26 cellular contexts compared by ENCODE assay signal in the genomic region with DNA sequence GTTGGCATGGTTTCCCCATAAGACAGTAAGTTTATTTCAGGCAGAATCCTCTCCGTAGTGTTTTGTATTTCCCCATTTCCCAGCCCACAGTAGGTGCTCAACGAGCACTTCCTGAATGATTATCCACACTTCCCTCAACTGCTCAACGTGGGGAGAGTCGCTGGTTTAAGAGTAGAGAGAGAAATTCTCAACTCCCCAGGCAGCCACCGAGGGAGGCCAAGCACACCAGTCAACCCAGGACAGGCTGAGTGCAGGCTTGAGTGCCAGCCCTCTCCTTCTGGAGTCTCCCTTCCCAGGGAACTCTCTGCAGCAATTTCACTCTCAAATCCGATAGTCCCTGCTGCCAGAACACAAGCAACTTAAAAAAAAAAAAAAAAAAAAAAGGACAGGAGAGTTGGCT.
"Had no signal": no experiment of that assay in that cellular context is flagged by ENCODE, and none has a peak within 500 bp of the region (broad histone marks: within the 10 kb centered on the region; RNA-seq: fewer than 3 reads in every experiment).

No MANE protein-coding gene starts in this region.

- H3K4me1 Mint-ChIP-seq: immature natural killer cell; naive B cell; natural killer cell; stimulated activated memory B cell treated with anti-CD40 and anti-IgM and Interleukin-4, amounts not matched to agents 10 μg/mL and 1 μg/mL and 100 μg/mL, for 72 hours; stimulated activated naive CD8-positive, alpha-beta T cell treated with anti-CD3 and anti-CD28 coated beads, Interleukin-15, amount 100 ng/mL, for 72 hours had no signal

- H3K4me2 ChIP-seq: neural progenitor cell, smooth muscle cell had no signal

- H3K27ac ChIP-seq: left ventricle myocardium inferior, neural progenitor cell, ovary, right atrium auricular region, right lobe of liver, tibial nerve, vagina had no signal

- H3K4me1 ChIP-seq: tibial nerve, vagina had no signal

- DNase-seq: immature natural killer cell; kidney; left ventricle myocardium inferior; mesendoderm; naive B cell; natural killer cell; nephron progenitor cell; ovary; right lobe of liver; stimulated activated CD4-positive, alpha-beta T cell treated with anti-CD3 and anti-CD28 coated beads, Interleukin-1b, Interleukin-23, amount 100 ng/mL, for 48 hours; stimulated activated CD4-positive, alpha-beta T cell treated with anti-CD3 and anti-CD28 coated beads, Interleukin-2, amount 100 ng/mL, for 48 hours; stimulated activated CD4-positive, alpha-beta T cell treated with anti-CD3 and anti-CD28 coated beads, Interleukin-4, amount 100 ng/mL, for 4 hours; stimulated activated CD8-positive, alpha-beta memory T cell treated with anti-CD3 and anti-CD28 coated beads, Interleukin-4, amount 100 ng/mL, for 48 hours; stimulated activated naive CD4-positive, alpha-beta T cell treated with Interleukin-2 at 50 U/mL for 16 hours; stimulated activated naive CD8-positive, alpha-beta T cell treated with anti-CD3 and anti-CD28 coated beads, Interleukin-15, amount 100 ng/mL, for 72 hours; substantia nigra had no signal

- H3K27ac Mint-ChIP-seq: immature natural killer cell; mesothelial cell of epicardium; naive B cell; natural killer cell; neural progenitor cell; progenitor cell of endocrine pancreas; stimulated activated memory B cell treated with anti-CD40 and anti-IgM and Interleukin-4, amounts not matched to agents 10 μg/mL and 1 μg/mL and 100 μg/mL, for 72 hours; stimulated activated naive CD8-positive, alpha-beta T cell treated with anti-CD3 and anti-CD28 coated beads, Interleukin-15, amount 100 ng/mL, for 72 hours; type B pancreatic cell had no signal

- H2AFZ ChIP-seq: neural progenitor cell had no signal

- ATAC-seq: natural killer cell; right lobe of liver; stimulated activated memory B cell treated with anti-CD40 and anti-IgM and Interleukin-4, amounts not matched to agents 10 μg/mL and 1 μg/mL and 100 μg/mL, for 72 hours; stimulated activated naive CD8-positive, alpha-beta T cell treated with anti-CD3 and anti-CD28 coated beads, Interleukin-15, amount 100 ng/mL, for 72 hours had no signal

- H3K27me3 ChIP-seq: neural progenitor cell, ovary, right atrium auricular region, right lobe of liver, tibial nerve, vagina had no signal

- H3K4me3 ChIP-seq: left ventricle myocardium inferior, lung, neural progenitor cell, ovary, right atrium auricular region, right lobe of liver, smooth muscle cell, tibial nerve, vagina had no signal

- H3K36me3 Mint-ChIP-seq: immature natural killer cell; natural killer cell; neural progenitor cell; stimulated activated memory B cell treated with anti-CD40 and anti-IgM and Interleukin-4, amounts not matched to agents 10 μg/mL and 1 μg/mL and 100 μg/mL, for 72 hours had no signal

- H3K4me3 Mint-ChIP-seq: immature natural killer cell; mesothelial cell of epicardium; naive B cell; natural killer cell; nephron progenitor cell; neural progenitor cell; stimulated activated memory B cell treated with anti-CD40 and anti-IgM and Interleukin-4, amounts not matched to agents 10 μg/mL and 1 μg/mL and 100 μg/mL, for 72 hours; stimulated activated naive CD8-positive, alpha-beta T cell treated with anti-CD3 and anti-CD28 coated beads, Interleukin-15, amount 100 ng/mL, for 72 hours; type B pancreatic cell had no signal

- H3K36me3 ChIP-seq: left ventricle myocardium inferior, neural progenitor cell, ovary, right atrium auricular region, right lobe of liver, tibial nerve, vagina had no signal

- H3K9me3 Mint-ChIP-seq: immature natural killer cell; mesothelial cell of epicardium; natural killer cell; neural progenitor cell; stimulated activated memory B cell treated with anti-CD40 and anti-IgM and Interleukin-4, amounts not matched to agents 10 μg/mL and 1 μg/mL and 100 μg/mL, for 72 hours; stimulated activated naive CD8-positive, alpha-beta T cell treated with anti-CD3 and anti-CD28 coated beads, Interleukin-15, amount 100 ng/mL, for 72 hours; type B pancreatic cell had no signal

- H3K9me3 ChIP-seq: left ventricle myocardium inferior, ovary, right atrium auricular region, right lobe of liver, tibial nerve, vagina had no signal
